Comparison of ENCODE assay signal across 14 cellular contexts in the genomic region with DNA sequence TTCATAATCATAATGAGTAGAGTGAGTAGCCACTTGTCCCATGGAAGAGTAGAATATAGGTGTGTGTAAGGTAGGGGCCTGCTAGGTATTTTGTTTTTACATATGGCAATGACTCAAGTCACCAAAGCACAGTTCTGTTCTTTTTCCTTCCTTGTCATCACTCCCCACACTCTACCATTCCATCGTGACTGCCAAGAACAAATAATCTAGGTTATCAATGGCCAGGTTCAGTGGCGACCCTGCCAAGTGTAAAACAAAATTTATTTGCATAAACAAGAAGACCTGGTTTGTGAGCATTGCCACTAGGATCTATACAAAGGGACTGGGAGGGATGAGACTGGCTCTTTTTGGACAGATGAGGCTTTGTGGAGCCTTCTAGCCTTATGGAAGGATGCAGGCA. TPM values are rescaled to one million over a fixed set of nuclear protein-coding genes. Genes with fewer than 3 reads are reported as not detected.
DNase-seq lines count a peak whose midpoint lies in the region; ATAC-seq, FAIRE-seq and TF ChIP-seq lines count a peak whose summit lies in the region.
"Had no signal": no experiment of that assay in that cellular context is flagged by ENCODE, and none has a peak within 500 bp of the region (broad histone marks: within the 10 kb centered on the region; RNA-seq: fewer than 3 reads in every experiment).

No MANE protein-coding gene starts in this region.

- TF ChIP-seq CTCF in right lobe of liver (IDR thresholded peaks at IDR 0.05) (no peak), HepG2 (CRISPR knock-in tag; IDR thresholded peaks at IDR 0.05) (no peak), astrocyte (IDR thresholded peaks at IDR 0.05; ENCODE audit: insufficient read depth, low read depth, low read length) (no peak), smooth muscle cell (IDR thresholded peaks at IDR 0.05; ENCODE audit: borderline replicate concordance, insufficient read depth, poor library complexity, severe bottlenecking) (no peak)

- H3K4me3 ChIP-seq in right lobe of liver (no peak overlapping the region), HepG2 (replicated peaks in 1 of 3; ENCODE audit: insufficient read depth in 1 of 3, low read depth in 2 of 3, low read length in 3 of 3) (no peak overlapping the region), GM23248 (no peak overlapping the region), astrocyte (ENCODE audit: insufficient read depth, low read depth, low read length) (no peak overlapping the region), smooth muscle cell (no peak overlapping the region)

- H3K9me2 ChIP-seq in GM23248 (ENCODE audit: insufficient read depth): no peaks in the 10 kb centered on the region

- peaks cover 0 to 7% (median 0%) of the 10 kb centered on the region in 4 donors for H3K4me1 ChIP-seq in right lobe of liver
- no peaks in the 10 kb centered on the region for H3K4me1 ChIP-seq in HepG2 (ENCODE audit: insufficient read depth, low read length)
- peaks cover 22% of the 10 kb centered on the region for H3K4me1 ChIP-seq in GM23248 (ENCODE audit: insufficient read depth)
- H3K4me1 ChIP-seq in astrocyte (ENCODE audit: insufficient read depth, low read length): peaks cover 14% of the 10 kb centered on the region
- peaks cover 13% of the 10 kb centered on the region for H3K4me1 ChIP-seq in smooth muscle cell (ENCODE audit: low read depth)
- H3K4me1 ChIP-seq: Caco-2 had no signal

- CTCF ChIA-PET in HepG2 (lab: Yijun Ruan, JAX; ENCODE audit: low intra/inter-chr PET ratio, low total read pairs): no interaction called here

- H3K79me2 ChIP-seq in HepG2 (ENCODE audit: insufficient read depth, low read length) (no peaks in the 10 kb centered on the region), GM23248 (ENCODE audit: insufficient read depth) (no peaks in the 10 kb centered on the region), astrocyte (ENCODE audit: insufficient read depth, low read length) (no peaks in the 10 kb centered on the region), smooth muscle cell (ENCODE audit: low read depth) (no peaks in the 10 kb centered on the region)

- intact Hi-C loops in right lobe of liver (cut with DNase I) (no loop called here), HepG2 (cut with micrococcal nuclease; ENCODE audit: unreplicated experiment) (no loop called here)
- intact Hi-C loops in activated CD4-positive, alpha-beta T cell treated with anti-CD3 and anti-CD28 coated beads, Interleukin-2, amount 10 ng/mL, durations not matched to agents 24 days and 14 days (cut with micrococcal nuclease): no loop called here

- H4K20me1 ChIP-seq in HepG2 (ENCODE audit: insufficient read depth, low read length) (no peaks in the 10 kb centered on the region), GM23248 (ENCODE audit: insufficient read depth) (no peaks in the 10 kb centered on the region), astrocyte (ENCODE audit: insufficient read depth, low read length) (no peaks in the 10 kb centered on the region), smooth muscle cell (ENCODE audit: low read depth) (no peaks in the 10 kb centered on the region)

- H3K27ac ChIP-seq in right lobe of liver (no peak overlapping the region), HepG2 (ENCODE audit: extremely low read length, insufficient read depth, low read length) (no peak overlapping the region), GM23248 (no peak overlapping the region), astrocyte (ENCODE audit: low read depth, low read length) (no peak overlapping the region), smooth muscle cell (ENCODE audit: low read depth) (peak overlapping the region; percentile 72)

- H3K9me3 ChIP-seq in right lobe of liver (no peaks in the 10 kb centered on the region), HepG2 (ENCODE audit: low read length) (no peaks in the 10 kb centered on the region), GM23248 (ENCODE audit: low read depth) (no peaks in the 10 kb centered on the region), astrocyte (ENCODE audit: insufficient read depth, low read depth, low read length) (no peaks in the 10 kb centered on the region), smooth muscle cell (replicated peaks; ENCODE audit: low read depth) (no peaks in the 10 kb centered on the region)
- H3K9me3 ChIP-seq: Caco-2 had no signal

- POLR2A ChIA-PET in HepG2 (lab: Yijun Ruan, JAX): no interaction called here

- H3K4me1 Mint-ChIP-seq in astrocyte (ENCODE audit: low read depth, unreplicated experiment): peaks cover 45% of the 10 kb centered on the region
- H3K4me1 Mint-ChIP-seq in activated CD4-positive, alpha-beta T cell treated with anti-CD3 and anti-CD28 coated beads, Interleukin-2, amount 10 ng/mL, durations not matched to agents 24 days and 14 days: peaks cover 6% of the 10 kb centered on the region
- H3K4me1 Mint-ChIP-seq: CD8-positive, alpha-beta memory T cell had no signal

- H2AFZ ChIP-seq in HepG2 (ENCODE audit: low read length): no peak overlapping the region
- H2AFZ ChIP-seq in GM23248: peak overlapping the region; percentile 45; the same call in 1 of the 2 replicates
- H2AFZ ChIP-seq in astrocyte (ENCODE audit: low read depth, low read length): no peak overlapping the region
- no peak overlapping the region for H2AFZ ChIP-seq in smooth muscle cell (ENCODE audit: low read depth)

- no peak for TF ChIP-seq RAD21 in HepG2 (CRISPR knock-in tag; IDR thresholded peaks at IDR 0.05)

- 26% methylated on average over 2 of the region's 2 CpGs for WGBS in right lobe of liver (ENCODE audit: insufficient coverage, low coverage, low lambda C conversion rate, missing lambda C conversion rate)
- 0% methylated on average over 2 of the region's 2 CpGs for whole genome bisulfite sequencing in HepG2 (ENCODE audit: low lambda C conversion rate)
- 86 to 97% methylated on average over 2 of the region's 2 CpGs for WGBS in GM23248 (ENCODE audit: low coverage in 1 of 2, low lambda C conversion rate in 2 of 2, missing lambda C conversion rate in 2 of 2), 2 experiments
- 43% methylated on average over 2 of the region's 2 CpGs for WGBS in smooth muscle cell (ENCODE audit: low lambda C conversion rate)

- no peaks in the 10 kb centered on the region for H3K36me3 Mint-ChIP-seq in astrocyte (ENCODE audit: low read depth, unreplicated experiment)
- no peaks in the 10 kb centered on the region for H3K36me3 Mint-ChIP-seq in activated CD4-positive, alpha-beta T cell treated with anti-CD3 and anti-CD28 coated beads, Interleukin-2, amount 10 ng/mL, durations not matched to agents 24 days and 14 days (ENCODE audit: low read depth)
- H3K36me3 Mint-ChIP-seq: CD8-positive, alpha-beta memory T cell had no signal

- TF ChIP-seq EP300 in HepG2 (IDR thresholded peaks at IDR 0.05; ENCODE audit: low read depth in 2 of 2, low read length in 2 of 2): no peak
- TF ChIP-seq EP300 in HepG2 (CRISPR knock-in tag; IDR thresholded peaks at IDR 0.05; ENCODE audit: borderline replicate concordance): no peak

- in situ Hi-C loops in HepG2 (cut with HindIII; ENCODE audit: extremely low pct_ligation_motif_present, low pct_unique_long_range_greater_than_20kb) (no loop called here), GM23248 (cut with MboI) (no loop called here)

- H3K27ac Mint-ChIP-seq in astrocyte (ENCODE audit: unreplicated experiment): peak overlapping the region; percentile 87
- no peak overlapping the region for H3K27ac Mint-ChIP-seq in activated CD4-positive, alpha-beta T cell treated with anti-CD3 and anti-CD28 coated beads, Interleukin-2, amount 10 ng/mL, durations not matched to agents 24 days and 14 days
- H3K27ac Mint-ChIP-seq: CD8-positive, alpha-beta memory T cell had no signal

- H3F3A ChIP-seq in GM23248 (ENCODE audit: insufficient read depth) (peaks cover 18% of the 10 kb centered on the region; the same call in 1 of the 2 replicates), smooth muscle cell (ENCODE audit: low read depth) (peaks cover 11% of the 10 kb centered on the region)

- H3K4me2 ChIP-seq in HepG2 (ENCODE audit: low read depth, low read length): no peak overlapping the region
- no peak overlapping the region for H3K4me2 ChIP-seq in GM23248 (ENCODE audit: unreplicated experiment)
- H3K4me2 ChIP-seq in astrocyte (ENCODE audit: low read length): peak overlapping the region; percentile 29
- H3K4me2 ChIP-seq in smooth muscle cell: peak overlapping the region; percentile 53

- peak in 3 of 4 donors; percentile 19 to 65 (median 56) for ATAC-seq in right lobe of liver
- no peak for ATAC-seq in HepG2

- H3K27me3 ChIP-seq in right lobe of liver (no peaks in the 10 kb centered on the region), HepG2 (ENCODE audit: control insufficient read depth in 1 of 2, insufficient read depth in 2 of 2, low read length in 2 of 2) (no peaks in the 10 kb centered on the region; a peak in 1 of 5 replicates), GM23248 (replicated peaks; ENCODE audit: insufficient read depth) (no peaks in the 10 kb centered on the region), astrocyte (ENCODE audit: insufficient read depth, low read length) (no peaks in the 10 kb centered on the region), smooth muscle cell (ENCODE audit: low read depth) (no peaks in the 10 kb centered on the region)

- DNase-seq in right lobe of liver: no peak
- no peak for DNase-seq in HepG2 (ENCODE audit: low spot score)
- DNase-seq in GM23248: no peak
- DNase-seq in astrocyte (ENCODE audit: low read depth): peak; percentile 3
- no peak for DNase-seq in smooth muscle cell (lab: John Stamatoyannopoulos, UW; ENCODE audit: unreplicated experiment)
- DNase-seq in HCEC 1CT: no peak
- no peak for DNase-seq in NCI-H2029 (lab: John Stamatoyannopoulos, UW)
- no peak for DNase-seq in activated CD4-positive, alpha-beta T cell treated with anti-CD3 and anti-CD28 coated beads, Interleukin-2, amount 10 ng/mL, durations not matched to agents 24 days and 14 days
- DNase-seq: ACHN; Caco-2; CD8-positive, alpha-beta memory T cell; DMS53 had no signal

- H3K27me3 Mint-ChIP-seq in astrocyte (ENCODE audit: low read depth, unreplicated experiment): peaks cover 7% of the 10 kb centered on the region
- peaks cover 6% of the 10 kb centered on the region for H3K27me3 Mint-ChIP-seq in activated CD4-positive, alpha-beta T cell treated with anti-CD3 and anti-CD28 coated beads, Interleukin-2, amount 10 ng/mL, durations not matched to agents 24 days and 14 days

- H3K9me3 Mint-ChIP-seq in astrocyte (ENCODE audit: unreplicated experiment): no peaks in the 10 kb centered on the region
- H3K9me3 Mint-ChIP-seq in activated CD4-positive, alpha-beta T cell treated with anti-CD3 and anti-CD28 coated beads, Interleukin-2, amount 10 ng/mL, durations not matched to agents 24 days and 14 days: no peaks in the 10 kb centered on the region

- FAIRE-seq in HepG2 (lab: Jason Lieb, UNC) (no peak), astrocyte (lab: Jason Lieb, UNC) (no peak)

- H3K9ac ChIP-seq in HepG2 (ENCODE audit: insufficient read depth, low read depth, low read length): no peak overlapping the region
- no peak overlapping the region for H3K9ac ChIP-seq in GM23248
- H3K9ac ChIP-seq in astrocyte (ENCODE audit: low read length): no peak overlapping the region
- H3K9ac ChIP-seq in smooth muscle cell (ENCODE audit: low read depth): no peak overlapping the region

- no TSS peak for BruUV-seq in HepG2 (replicated peaks; lab: Mats Ljungman, UMichigan)

- H3K36me3 ChIP-seq in right lobe of liver: no peaks in the 10 kb centered on the region
- no peaks in the 10 kb centered on the region for H3K36me3 ChIP-seq in HepG2 (replicated peaks in 1 of 2; ENCODE audit: control insufficient read depth in 1 of 2, insufficient read depth in 2 of 2, low read length in 2 of 2)
- H3K36me3 ChIP-seq in GM23248 (ENCODE audit: low read depth): no peaks in the 10 kb centered on the region
- H3K36me3 ChIP-seq in astrocyte (ENCODE audit: insufficient read depth, low read length): no peaks in the 10 kb centered on the region
- H3K36me3 ChIP-seq in smooth muscle cell (ENCODE audit: low read depth): no peaks in the 10 kb centered on the region

- TF ChIP-seq POLR2A in right lobe of liver (IDR thresholded peaks at IDR 0.05) (no peak), HepG2 (IDR thresholded peaks at IDR 0.05; ENCODE audit: insufficient read depth in 1 of 2, low read depth in 2 of 2, low read length in 2 of 2) (no peak)

- H3K4me3 Mint-ChIP-seq in astrocyte (ENCODE audit: unreplicated experiment): no peak overlapping the region
- H3K4me3 Mint-ChIP-seq in activated CD4-positive, alpha-beta T cell treated with anti-CD3 and anti-CD28 coated beads, Interleukin-2, amount 10 ng/mL, durations not matched to agents 24 days and 14 days: no peak overlapping the region
- H3K4me3 Mint-ChIP-seq: CD8-positive, alpha-beta memory T cell had no signal

RNA-seq across cellular contexts. Expression of gene RANBP3L, which starts 55.2 kb away (rescaled TPM):
- total RNA-seq in right lobe of liver (1 to 10 TPM in 4 of 6 experiments, under 1 TPM in 2; 0.22 to 5.0 (median 1.3) TPM), HepG2 (2016; rRNA removed; fragmentation: Illumina TruSeq; extraction: Trizol) (0.09 TPM in 1 of 2 replicates, not detected in the other), astrocyte (0.46 TPM in 1 of 2 replicates, not detected in the other), smooth muscle cell (0.40 and 5.6 TPM in 2 replicates)
- total RNA-seq in HepG2 (2016; cell fraction: cytosol; rRNA removed; fragmentation: Illumina TruSeq; extraction: Trizol; ENCODE audit: low read depth): not detected in 2 replicates
- not detected in 2 replicates for total RNA-seq in HepG2 (2016; cell fraction: insoluble cytoplasmic fraction; rRNA removed; fragmentation: Illumina TruSeq; extraction: Trizol)
- total RNA-seq in HepG2 (2016; cell fraction: membrane; rRNA removed; fragmentation: Illumina TruSeq; extraction: Trizol): not detected in 2 replicates
- total RNA-seq in HepG2 (2016; cell fraction: nucleus; rRNA removed; fragmentation: Illumina TruSeq; extraction: Trizol): 0.84 TPM in 1 of 2 replicates, not detected in the other
- polyA plus RNA-seq in HepG2 (2011; rRNA removed) (not detected in 2 replicates), GM23248 (2016; fragmentation: Nextera tagmentation; extraction: Ambion mirVana) (not detected in 2 replicates), smooth muscle cell (0.38 TPM in 1 of 2 replicates, not detected in the other)
- 0.01 TPM in 1 of 2 replicates, not detected in the other for polyA plus RNA-seq in HepG2 (2011; cell fraction: cytosol; rRNA removed)
- not detected in 2 replicates for polyA plus RNA-seq in HepG2 (2011; cell fraction: nucleus; rRNA removed)
- 0.15 and 0.25 TPM in 2 replicates for polyA plus RNA-seq in HepG2 (2012)
- not detected in 2 replicates for polyA plus RNA-seq in HepG2 (2016; cell fraction: cytosol; fragmentation: Illumina TruSeq; extraction: Trizol; ENCODE audit: low read depth)
- not detected in 2 replicates for polyA plus RNA-seq in HepG2 (2016; cell fraction: insoluble cytoplasmic fraction; fragmentation: Illumina TruSeq; extraction: Trizol; ENCODE audit: low read depth)
- not detected in 2 replicates for polyA plus RNA-seq in HepG2 (2016; cell fraction: membrane; fragmentation: Illumina TruSeq; extraction: Trizol; ENCODE audit: low read depth)
- not detected in 2 replicates for polyA plus RNA-seq in HepG2 (2016; cell fraction: nucleus; fragmentation: Illumina TruSeq; extraction: Trizol; ENCODE audit: insufficient read depth, low read depth)
- polyA minus RNA-seq in HepG2 (2011; rRNA and poly(A)+ RNA removed; ENCODE audit: low replicate concordance): 1.2 TPM in 1 of 2 replicates, not detected in the other
- polyA minus RNA-seq in HepG2 (2011; cell fraction: cytosol; rRNA and poly(A)+ RNA removed): not detected in 2 replicates
- polyA minus RNA-seq in HepG2 (2011; cell fraction: nucleus; rRNA and poly(A)+ RNA removed): not detected in 2 replicates
- not detected in 2 replicates for total RNA-seq in GM23248 (2014; rRNA removed; shearing (Covaris generic))
- total RNA-seq in activated CD4-positive, alpha-beta T cell treated with anti-CD3 and anti-CD28 coated beads, Interleukin-2, amount 10 ng/mL, durations not matched to agents 24 days and 14 days: not detected in 2 replicates
- total RNA-seq: A172; CD8-positive, alpha-beta memory T cell; Daoy had no signal
- polyA plus RNA-seq: CD8-positive, alpha-beta memory T cell had no signal

Comparison
In these comparisons a context has a peak if more than half of its experiments do, and no peak if none do; other contexts are left out.
1. H3K4me2 ChIP-seq: peak in astrocyte (single experiment) and smooth muscle cell (single experiment); none in HepG2 (single experiment) and GM23248 (single experiment).